In the genomic region with DNA sequence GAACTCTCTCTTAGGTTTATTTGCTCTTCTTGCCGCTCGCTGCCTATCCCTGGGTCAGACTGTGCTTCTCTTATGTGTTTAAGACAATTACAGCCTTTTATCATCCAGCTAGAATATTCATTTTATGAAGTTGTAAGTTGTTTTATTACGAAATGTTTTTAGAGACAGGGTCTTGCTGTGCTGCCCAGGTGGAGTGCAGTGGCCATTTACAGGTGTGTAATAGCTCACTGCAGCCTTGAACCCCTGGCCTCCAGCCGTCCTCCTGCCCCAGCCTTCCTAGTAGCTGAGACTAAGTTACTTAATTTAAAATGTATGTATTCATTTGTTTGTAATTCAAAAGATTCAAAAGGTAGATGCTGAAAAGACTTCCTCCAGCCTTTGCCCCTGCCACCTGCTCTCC, we compare ENCODE assay signal across 17 cellular contexts.
DNase-seq lines count a peak whose midpoint lies in the region; TF ChIP-seq lines count a peak whose summit lies in the region.
"Had no signal": no experiment of that assay in that cellular context is flagged by ENCODE, and none has a peak within 500 bp of the region (broad histone marks: within the 10 kb centered on the region; RNA-seq: fewer than 3 reads in every experiment).

No MANE protein-coding gene starts in this region.

- WGBS in adrenal gland, 4 donors: 44 to 92% (median 69%) methylated on average over 3 to 4 of the region's 4 CpGs

- H3K4me3 ChIP-seq in Caco-2 (ENCODE audit: low read depth, low read length) (no peak overlapping the region), HL-60 (replicated peaks; ENCODE audit: insufficient read depth, low read length) (no peak overlapping the region), adrenal gland (no peak overlapping the region)
- H3K4me3 ChIP-seq: GM12878, GM23248 had no signal

- H3K27me3 ChIP-seq in Caco-2 (replicated peaks; ENCODE audit: control insufficient read depth, insufficient read depth, low read length) (no peaks in the 10 kb centered on the region), HL-60 (ENCODE audit: insufficient read depth, poor library complexity, severe bottlenecking) (no peaks in the 10 kb centered on the region), adrenal gland (no peaks in the 10 kb centered on the region)

- H3K27me3 Mint-ChIP-seq in Caco-2 (ENCODE audit: insufficient read depth, unreplicated experiment) (no peaks in the 10 kb centered on the region), endothelial cell (ENCODE audit: unreplicated experiment) (peaks cover 4% of the 10 kb centered on the region)
- no peaks in the 10 kb centered on the region for H3K27me3 Mint-ChIP-seq in dendritic cell treated with granulocyte-macrophage colony-stimulating factor and Interleukin-4, amounts not matched to agents 40 ng/mL and 50 ng/mL, for 4 days
- peaks cover 13% of the 10 kb centered on the region for H3K27me3 Mint-ChIP-seq in activated T-helper 1 cell treated with anti-CD3 and anti-CD28 coated beads, Interleukin-12 subunit alpha, Interleukin-12 subunit beta, Interleukin-2, Interleukin-4 antibody, amounts not matched to agents 30 ng/mL and 10 ng/mL and 1 ng/mL, durations not matched to agents 14 hours and 24 hours and 36 hours (ENCODE audit: insufficient read depth)
- H3K27me3 Mint-ChIP-seq: CD4-positive, CD25-positive, alpha-beta regulatory T cell had no signal

- H3K27ac Mint-ChIP-seq in Caco-2 (ENCODE audit: unreplicated experiment) (peak overlapping the region; percentile 37), endothelial cell (ENCODE audit: unreplicated experiment) (no peak overlapping the region)
- peak overlapping the region; percentile 88 for H3K27ac Mint-ChIP-seq in dendritic cell treated with granulocyte-macrophage colony-stimulating factor and Interleukin-4, amounts not matched to agents 40 ng/mL and 50 ng/mL, for 4 days
- H3K27ac Mint-ChIP-seq in activated T-helper 1 cell treated with anti-CD3 and anti-CD28 coated beads, Interleukin-12 subunit alpha, Interleukin-12 subunit beta, Interleukin-2, Interleukin-4 antibody, amounts not matched to agents 30 ng/mL and 10 ng/mL and 1 ng/mL, durations not matched to agents 14 hours and 24 hours and 36 hours: no peak overlapping the region
- H3K27ac Mint-ChIP-seq: CD8-positive, alpha-beta T cell had no signal

- no peak for TF ChIP-seq POLR2A in adrenal gland (IDR thresholded peaks at IDR 0.05)

- intact Hi-C loops in Caco-2 (cut with micrococcal nuclease; ENCODE audit: unreplicated experiment) (no loop called here), adrenal gland (cut with DNase I) (no loop called here)
- intact Hi-C loops in dendritic cell treated with granulocyte-macrophage colony-stimulating factor and Interleukin-4, amounts not matched to agents 40 ng/mL and 50 ng/mL, for 4 days (cut with micrococcal nuclease): no loop called here
- intact Hi-C loops in activated T-helper 1 cell treated with anti-CD3 and anti-CD28 coated beads, Interleukin-12 subunit alpha, Interleukin-12 subunit beta, Interleukin-2, Interleukin-4 antibody, amounts not matched to agents 30 ng/mL and 10 ng/mL and 1 ng/mL, durations not matched to agents 14 hours and 24 hours and 36 hours (cut with micrococcal nuclease): no loop called here

- CTCF ChIA-PET in Caco-2 (lab: Charles Lee): no interaction called here

- H3K9me3 ChIP-seq in Caco-2 (no peaks in the 10 kb centered on the region), adrenal gland (replicated peaks in 1 of 3) (no peaks in the 10 kb centered on the region)

- H3K36me3 ChIP-seq in Caco-2 (ENCODE audit: control insufficient read depth, insufficient read depth, low read length) (no peaks in the 10 kb centered on the region; the same call in 1 of the 2 replicates), adrenal gland (replicated peaks in 1 of 2) (no peaks in the 10 kb centered on the region)

- no peaks in the 10 kb centered on the region for H3K9me3 Mint-ChIP-seq in Caco-2 (ENCODE audit: unreplicated experiment)
- no peaks in the 10 kb centered on the region for H3K9me3 Mint-ChIP-seq in dendritic cell treated with granulocyte-macrophage colony-stimulating factor and Interleukin-4, amounts not matched to agents 40 ng/mL and 50 ng/mL, for 4 days
- H3K9me3 Mint-ChIP-seq in activated T-helper 1 cell treated with anti-CD3 and anti-CD28 coated beads, Interleukin-12 subunit alpha, Interleukin-12 subunit beta, Interleukin-2, Interleukin-4 antibody, amounts not matched to agents 30 ng/mL and 10 ng/mL and 1 ng/mL, durations not matched to agents 14 hours and 24 hours and 36 hours: no peaks in the 10 kb centered on the region
- no peaks in the 10 kb centered on the region for H3K9me3 Mint-ChIP-seq in endothelial cell (ENCODE audit: unreplicated experiment)
- H3K9me3 Mint-ChIP-seq: CD4-positive, CD25-positive, alpha-beta regulatory T cell; CD8-positive, alpha-beta T cell had no signal

- H3K4me1 Mint-ChIP-seq in Caco-2 (ENCODE audit: low read depth, unreplicated experiment) (peaks cover 41% of the 10 kb centered on the region), endothelial cell (ENCODE audit: unreplicated experiment) (peaks cover 23% of the 10 kb centered on the region)
- peaks cover 62% of the 10 kb centered on the region for H3K4me1 Mint-ChIP-seq in dendritic cell treated with granulocyte-macrophage colony-stimulating factor and Interleukin-4, amounts not matched to agents 40 ng/mL and 50 ng/mL, for 4 days (ENCODE audit: low read depth)
- H3K4me1 Mint-ChIP-seq in activated T-helper 1 cell treated with anti-CD3 and anti-CD28 coated beads, Interleukin-12 subunit alpha, Interleukin-12 subunit beta, Interleukin-2, Interleukin-4 antibody, amounts not matched to agents 30 ng/mL and 10 ng/mL and 1 ng/mL, durations not matched to agents 14 hours and 24 hours and 36 hours (ENCODE audit: low read depth): peaks cover 25% of the 10 kb centered on the region

- H3K4me1 ChIP-seq in Caco-2 (peaks cover 14% of the 10 kb centered on the region), adrenal gland (replicated peaks in 1 of 2) (no peaks in the 10 kb centered on the region)

- no peak overlapping the region for H3K4me3 Mint-ChIP-seq in Caco-2 (ENCODE audit: unreplicated experiment)
- H3K4me3 Mint-ChIP-seq in dendritic cell treated with granulocyte-macrophage colony-stimulating factor and Interleukin-4, amounts not matched to agents 40 ng/mL and 50 ng/mL, for 4 days: no peak overlapping the region
- H3K4me3 Mint-ChIP-seq in activated T-helper 1 cell treated with anti-CD3 and anti-CD28 coated beads, Interleukin-12 subunit alpha, Interleukin-12 subunit beta, Interleukin-2, Interleukin-4 antibody, amounts not matched to agents 30 ng/mL and 10 ng/mL and 1 ng/mL, durations not matched to agents 14 hours and 24 hours and 36 hours: no peak overlapping the region
- H3K4me3 Mint-ChIP-seq in endothelial cell (ENCODE audit: unreplicated experiment): no peak overlapping the region
- H3K4me3 Mint-ChIP-seq: CD4-positive, CD25-positive, alpha-beta regulatory T cell; CD8-positive, alpha-beta T cell had no signal

- peak overlapping the region; percentile 57 for H3K27ac ChIP-seq in HL-60 (replicated peaks)
- no peak overlapping the region for H3K27ac ChIP-seq in adrenal gland
- H3K27ac ChIP-seq: GM23248 had no signal

- DNase-seq in Caco-2: no peak
- no peak for DNase-seq in HL-60 (ENCODE audit: low read depth in 1 of 2, low spot score in 1 of 2)
- DNase-seq in activated T-helper 1 cell treated with anti-CD3 and anti-CD28 coated beads, Interleukin-12 subunit alpha, Interleukin-12 subunit beta, Interleukin-2, Interleukin-4 antibody, amounts not matched to agents 30 ng/mL and 10 ng/mL and 1 ng/mL, durations not matched to agents 14 hours and 24 hours and 36 hours (ENCODE audit: low spot score): no peak
- DNase-seq in endothelial cell (ENCODE audit: low spot score): no peak
- DNase-seq in adrenal gland: no peak
- DNase-seq: C1 segment of cervical spinal cord; CD4-positive, CD25-positive, alpha-beta regulatory T cell; CD8-positive, alpha-beta T cell; DMS 273 treated with DMSO at 0.1 percent for 48 hours; DMS79; EL; GDM1; GM23248; H7; HCEC 1CT had no signal

- POLR2A ChIA-PET in Caco-2 (lab: Charles Lee): interaction anchor here (0.5 kb wide), 1 partner anchor 215 kb away, joined by 3 read pairs; no protein-coding TSS in a partner anchor

- H3K36me3 Mint-ChIP-seq in Caco-2 (ENCODE audit: insufficient read depth, unreplicated experiment) (peaks cover 25% of the 10 kb centered on the region), endothelial cell (ENCODE audit: low read depth, unreplicated experiment) (peaks cover 19% of the 10 kb centered on the region)
- no peaks in the 10 kb centered on the region for H3K36me3 Mint-ChIP-seq in dendritic cell treated with granulocyte-macrophage colony-stimulating factor and Interleukin-4, amounts not matched to agents 40 ng/mL and 50 ng/mL, for 4 days (ENCODE audit: low read depth)
- H3K36me3 Mint-ChIP-seq in activated T-helper 1 cell treated with anti-CD3 and anti-CD28 coated beads, Interleukin-12 subunit alpha, Interleukin-12 subunit beta, Interleukin-2, Interleukin-4 antibody, amounts not matched to agents 30 ng/mL and 10 ng/mL and 1 ng/mL, durations not matched to agents 14 hours and 24 hours and 36 hours (ENCODE audit: low read depth): peaks cover 2% of the 10 kb centered on the region
- H3K36me3 Mint-ChIP-seq: CD4-positive, CD25-positive, alpha-beta regulatory T cell had no signal

- no TSS peak for BruUV-seq in Caco-2 (replicated peaks; lab: Mats Ljungman, UMichigan)

- TF ChIP-seq CTCF in Caco-2 (IDR thresholded peaks at IDR 0.05; ENCODE audit: insufficient read depth in 1 of 2, low read depth in 1 of 2, low read length in 1 of 2, severe bottlenecking in 1 of 2, unreplicated experiment in 1 of 2) (no peak), HL-60 (IDR thresholded peaks at IDR 0.05; ENCODE audit: insufficient read depth, low read length) (no peak), endothelial cell (IDR thresholded peaks at IDR 0.05; ENCODE audit: unreplicated experiment) (no peak), adrenal gland (IDR thresholded peaks at IDR 0.05) (no peak)

Comparison
In these comparisons a context has a peak if more than half of its experiments do, and no peak if none do; other contexts are left out.
1. H3K27ac Mint-ChIP-seq: peak in Caco-2 (single experiment) and dendritic cell treated with granulocyte-macrophage colony-stimulating factor and Interleukin-4, amounts not matched to agents 40 ng/mL and 50 ng/mL, for 4 days (single experiment); none in activated T-helper 1 cell treated with anti-CD3 and anti-CD28 coated beads, Interleukin-12 subunit alpha, Interleukin-12 subunit beta, Interleukin-2, Interleukin-4 antibody, amounts not matched to agents 30 ng/mL and 10 ng/mL and 1 ng/mL, durations not matched to agents 14 hours and 24 hours and 36 hours (single experiment) and endothelial cell (single experiment).